ENCODE assay signal across 14 cellular contexts in genomic region chrX:136819026-136819425, GRCh38.
"Had no signal": no experiment of that assay in that cellular context is flagged by ENCODE, and none has a peak within 500 bp of the region (broad histone marks: within the 10 kb centered on the region; RNA-seq: fewer than 3 reads in every experiment).

No MANE protein-coding gene starts in this region.

- FAIRE-seq: bronchial epithelial cell had no signal

- H3K4me3 ChIP-seq: adrenal gland, esophagus squamous epithelium, lower lobe of right lung, sigmoid colon, spleen, thoracic aorta, upper lobe of left lung had no signal

- DNase-seq: activated CD4-positive, alpha-beta T cell treated with anti-CD3 and anti-CD28 coated beads for 1 hour; activated CD4-positive, alpha-beta T cell treated with anti-CD3 and anti-CD28 coated beads, Interleukin-2, amount 50 U/mL, for 4 hours; activated gamma-delta T cell treated with Interleukin-2 at 50 U/mL for 16 hours; adrenal gland; effector CD8-positive, alpha-beta T cell; esophagus squamous epithelium; lower lobe of right lung; sigmoid colon; spleen; stimulated activated naive B cell treated with anti-CD40 and anti-IgM and Interleukin-4, amounts not matched to agents 10 μg/mL and 1 μg/mL and 100 μg/mL, for 72 hours; upper lobe of left lung; WERI-Rb-1 had no signal
